Comparison of ENCODE assay signal across 9 cellular contexts in the genomic region with DNA sequence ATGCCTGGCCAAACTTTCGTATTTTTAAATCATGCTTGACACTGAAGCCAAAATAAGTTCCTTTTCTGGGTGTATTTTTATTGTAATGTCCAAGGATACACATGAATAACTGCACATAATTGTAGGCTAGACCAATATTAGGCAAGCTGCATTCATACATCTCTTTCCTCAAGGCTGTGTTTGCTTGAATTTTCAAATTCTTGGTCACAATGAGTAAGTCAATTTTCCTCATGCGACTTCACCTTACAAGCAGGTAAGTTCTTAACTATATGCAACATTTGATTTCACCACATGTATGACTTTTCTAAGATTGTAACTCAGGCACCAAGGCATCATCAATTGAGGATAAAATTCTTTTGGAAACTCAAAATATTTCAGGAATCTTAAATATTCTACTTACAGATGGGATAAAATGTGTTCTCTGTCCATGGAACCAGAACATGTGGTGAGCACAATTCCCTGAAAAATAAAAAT.
DNase-seq lines count a peak whose midpoint lies in the region; ATAC-seq and TF ChIP-seq lines count a peak whose summit lies in the region.
"Had no signal": no experiment of that assay in that cellular context is flagged by ENCODE, and none has a peak within 500 bp of the region (broad histone marks: within the 10 kb centered on the region; RNA-seq: fewer than 3 reads in every experiment).

No MANE protein-coding gene starts in this region.

- in situ Hi-C loops in ACHN (cut with HindIII; ENCODE audit: low pct_ligation_motif_present, low pct_unique_long_range_greater_than_20kb, low sequenced_read_pairs) = no loop called here

- H3K4me1 Mint-ChIP-seq in GM23338 = peaks cover 24% of the 10 kb centered on the region

- no peak overlapping the region for H3K4me3 ChIP-seq in GM23338

- peaks cover 4% of the 10 kb centered on the region for H3K27me3 Mint-ChIP-seq in GM23338 (ENCODE audit: insufficient read depth, low read depth, poor library complexity)

- H3K4me1 ChIP-seq in GM23338 (ENCODE audit: insufficient read depth) = peaks cover 18% of the 10 kb centered on the region

- H3K27me3 ChIP-seq in GM23338 (ENCODE audit: insufficient read depth) = no peaks in the 10 kb centered on the region

- TF ChIP-seq CTCF in GM23338 (conservative IDR thresholded peaks at IDR 0.05; ENCODE audit: low read depth in 2 of 2) = no peak

- no peak overlapping the region for H3K4me3 Mint-ChIP-seq in GM23338

- no peaks in the 10 kb centered on the region for H3K36me3 Mint-ChIP-seq in GM23338 (ENCODE audit: low read depth)
- H3K36me3 Mint-ChIP-seq in activated naive CD4-positive, alpha-beta T cell treated with anti-CD3 and anti-CD28 coated beads, Interleukin-2, amount 50 U/mL, for 72 hours = no peaks in the 10 kb centered on the region

- H3F3A ChIP-seq in GM23338 (replicated peaks; ENCODE audit: low read depth) = 0 out of 2 replicates have a peak, but pooled peaks cover 7% of the 10 kb centered on the region

- ATAC-seq in GM23338 (no peak), HG03432 (IDR thresholded peaks at IDR 0.05; ENCODE audit: unreplicated experiment) (no peak)
- no peak for ATAC-seq in activated naive CD4-positive, alpha-beta T cell treated with anti-CD3 and anti-CD28 coated beads, Interleukin-2, amount 50 U/mL, for 72 hours

- 0 out of 2 replicates have a peak overlapping the region, but pooled peaks have one; percentile 29 for H3K27ac ChIP-seq in GM23338 (ENCODE audit: low read depth)

- H3K9me2 ChIP-seq in GM23338 (ENCODE audit: insufficient read depth) = no peaks in the 10 kb centered on the region

- DNase-seq in ACHN (peak; percentile 33), GM23338 (ENCODE audit: low spot score) (no peak), kidney tubule cell (ENCODE audit: low spot score) (peak; percentile 70), mesenteric fat pad (ENCODE audit: low spot score) (no peak), NCI-H187 treated with DMSO at 0.1 percent for 48 hours (lab: John Stamatoyannopoulos, UW) (no peak), NCI-H1092 (lab: John Stamatoyannopoulos, UW) (no peak)
- no peak for DNase-seq in activated naive CD4-positive, alpha-beta T cell treated with anti-CD3 and anti-CD28 coated beads, Interleukin-2, amount 50 U/mL, for 72 hours (ENCODE audit: low spot score in 2 of 2)
- DNase-seq: head of caudate nucleus had no signal

- H4K20me1 ChIP-seq in GM23338 (replicated peaks; ENCODE audit: insufficient read depth) = no peaks in the 10 kb centered on the region

- no peaks in the 10 kb centered on the region for H3K36me3 ChIP-seq in GM23338 (ENCODE audit: insufficient read depth)

- H2AFZ ChIP-seq in GM23338 = no peak overlapping the region; the same call in 1 of the 2 replicates

- no peaks in the 10 kb centered on the region for H3K79me2 ChIP-seq in GM23338 (replicated peaks; ENCODE audit: insufficient read depth)

- no peak overlapping the region for H3K4me2 ChIP-seq in GM23338

- H3K27ac Mint-ChIP-seq in GM23338 = peak overlapping the region; percentile 19
- peak overlapping the region; percentile 53 to 83 for H3K27ac Mint-ChIP-seq in activated naive CD4-positive, alpha-beta T cell treated with anti-CD3 and anti-CD28 coated beads, Interleukin-2, amount 50 U/mL, for 72 hours

- H3K9me3 Mint-ChIP-seq in GM23338 = no peaks in the 10 kb centered on the region
- peaks cover 0 to 2% of the 10 kb centered on the region in 2 donors for H3K9me3 Mint-ChIP-seq in activated naive CD4-positive, alpha-beta T cell treated with anti-CD3 and anti-CD28 coated beads, Interleukin-2, amount 50 U/mL, for 72 hours

TF ChIP-seq in GM23338, 12 proteins besides CTCF, POLR2A, EP300 and RAD21 (continues in another document):
- TF ChIP-seq, protein P1, sequence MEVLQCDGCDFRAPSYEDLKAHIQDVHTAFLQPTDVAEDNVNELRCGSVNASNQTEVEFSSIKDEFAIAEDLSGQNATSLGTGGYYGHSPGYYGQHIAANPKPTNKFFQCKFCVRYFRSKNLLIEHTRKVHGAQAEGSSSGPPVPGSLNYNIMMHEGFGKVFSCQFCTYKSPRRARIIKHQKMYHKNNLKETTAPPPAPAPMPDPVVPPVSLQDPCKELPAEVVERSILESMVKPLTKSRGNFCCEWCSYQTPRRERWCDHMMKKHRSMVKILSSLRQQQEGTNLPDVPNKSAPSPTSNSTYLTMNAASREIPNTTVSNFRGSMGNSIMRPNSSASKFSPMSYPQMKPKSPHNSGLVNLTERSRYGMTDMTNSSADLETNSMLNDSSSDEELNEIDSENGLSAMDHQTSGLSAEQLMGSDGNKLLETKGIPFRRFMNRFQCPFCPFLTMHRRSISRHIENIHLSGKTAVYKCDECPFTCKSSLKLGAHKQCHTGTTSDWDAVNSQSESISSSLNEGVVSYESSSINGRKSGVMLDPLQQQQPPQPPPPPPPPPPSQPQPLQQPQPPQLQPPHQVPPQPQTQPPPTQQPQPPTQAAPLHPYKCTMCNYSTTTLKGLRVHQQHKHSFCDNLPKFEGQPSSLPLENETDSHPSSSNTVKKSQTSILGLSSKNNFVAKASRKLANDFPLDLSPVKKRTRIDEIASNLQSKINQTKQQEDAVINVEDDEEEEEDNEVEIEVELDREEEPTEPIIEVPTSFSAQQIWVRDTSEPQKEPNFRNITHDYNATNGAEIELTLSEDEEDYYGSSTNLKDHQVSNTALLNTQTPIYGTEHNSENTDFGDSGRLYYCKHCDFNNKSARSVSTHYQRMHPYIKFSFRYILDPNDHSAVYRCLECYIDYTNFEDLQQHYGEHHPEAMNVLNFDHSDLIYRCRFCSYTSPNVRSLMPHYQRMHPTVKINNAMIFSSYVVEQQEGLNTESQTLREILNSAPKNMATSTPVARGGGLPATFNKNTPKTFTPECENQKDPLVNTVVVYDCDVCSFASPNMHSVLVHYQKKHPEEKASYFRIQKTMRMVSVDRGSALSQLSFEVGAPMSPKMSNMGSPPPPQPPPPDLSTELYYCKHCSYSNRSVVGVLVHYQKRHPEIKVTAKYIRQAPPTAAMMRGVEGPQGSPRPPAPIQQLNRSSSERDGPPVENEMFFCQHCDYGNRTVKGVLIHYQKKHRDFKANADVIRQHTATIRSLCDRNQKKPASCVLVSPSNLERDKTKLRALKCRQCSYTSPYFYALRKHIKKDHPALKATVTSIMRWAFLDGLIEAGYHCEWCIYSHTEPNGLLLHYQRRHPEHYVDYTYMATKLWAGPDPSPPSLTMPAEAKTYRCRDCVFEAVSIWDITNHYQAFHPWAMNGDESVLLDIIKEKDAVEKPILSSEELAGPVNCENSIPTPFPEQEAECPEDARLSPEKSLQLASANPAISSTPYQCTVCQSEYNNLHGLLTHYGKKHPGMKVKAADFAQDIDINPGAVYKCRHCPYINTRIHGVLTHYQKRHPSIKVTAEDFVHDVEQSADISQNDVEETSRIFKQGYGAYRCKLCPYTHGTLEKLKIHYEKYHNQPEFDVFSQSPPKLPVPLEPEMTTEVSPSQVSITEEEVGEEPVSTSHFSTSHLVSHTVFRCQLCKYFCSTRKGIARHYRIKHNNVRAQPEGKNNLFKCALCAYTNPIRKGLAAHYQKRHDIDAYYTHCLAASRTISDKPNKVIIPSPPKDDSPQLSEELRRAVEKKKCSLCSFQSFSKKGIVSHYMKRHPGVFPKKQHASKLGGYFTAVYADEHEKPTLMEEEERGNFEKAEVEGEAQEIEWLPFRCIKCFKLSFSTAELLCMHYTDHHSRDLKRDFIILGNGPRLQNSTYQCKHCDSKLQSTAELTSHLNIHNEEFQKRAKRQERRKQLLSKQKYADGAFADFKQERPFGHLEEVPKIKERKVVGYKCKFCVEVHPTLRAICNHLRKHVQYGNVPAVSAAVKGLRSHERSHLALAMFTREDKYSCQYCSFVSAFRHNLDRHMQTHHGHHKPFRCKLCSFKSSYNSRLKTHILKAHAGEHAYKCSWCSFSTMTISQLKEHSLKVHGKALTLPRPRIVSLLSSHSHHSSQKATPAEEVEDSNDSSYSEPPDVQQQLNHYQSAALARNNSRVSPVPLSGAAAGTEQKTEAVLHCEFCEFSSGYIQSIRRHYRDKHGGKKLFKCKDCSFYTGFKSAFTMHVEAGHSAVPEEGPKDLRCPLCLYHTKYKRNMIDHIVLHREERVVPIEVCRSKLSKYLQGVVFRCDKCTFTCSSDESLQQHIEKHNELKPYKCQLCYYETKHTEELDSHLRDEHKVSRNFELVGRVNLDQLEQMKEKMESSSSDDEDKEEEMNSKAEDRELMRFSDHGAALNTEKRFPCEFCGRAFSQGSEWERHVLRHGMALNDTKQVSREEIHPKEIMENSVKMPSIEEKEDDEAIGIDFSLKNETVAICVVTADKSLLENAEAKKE (CRISPR knock-in tag; IDR thresholded peaks at IDR 0.05) = no peak
- TF ChIP-seq NANOG (IDR thresholded peaks at IDR 0.05; ENCODE audit: borderline replicate concordance) = no peak
- no peak for TF ChIP-seq EZH2phosphoT487 (IDR thresholded peaks at IDR 0.05; ENCODE audit: unreplicated experiment)
- no peak for TF ChIP-seq POLR2AphosphoS5 (IDR thresholded peaks at IDR 0.05; ENCODE audit: low read depth)
- TF ChIP-seq ZNF331 (CRISPR knock-in tag; IDR thresholded peaks at IDR 0.05; ENCODE audit: low read depth) = no peak
- TF ChIP-seq JUNB (IDR thresholded peaks at IDR 0.05; ENCODE audit: unreplicated experiment) = no peak
- TF ChIP-seq, protein P2, sequence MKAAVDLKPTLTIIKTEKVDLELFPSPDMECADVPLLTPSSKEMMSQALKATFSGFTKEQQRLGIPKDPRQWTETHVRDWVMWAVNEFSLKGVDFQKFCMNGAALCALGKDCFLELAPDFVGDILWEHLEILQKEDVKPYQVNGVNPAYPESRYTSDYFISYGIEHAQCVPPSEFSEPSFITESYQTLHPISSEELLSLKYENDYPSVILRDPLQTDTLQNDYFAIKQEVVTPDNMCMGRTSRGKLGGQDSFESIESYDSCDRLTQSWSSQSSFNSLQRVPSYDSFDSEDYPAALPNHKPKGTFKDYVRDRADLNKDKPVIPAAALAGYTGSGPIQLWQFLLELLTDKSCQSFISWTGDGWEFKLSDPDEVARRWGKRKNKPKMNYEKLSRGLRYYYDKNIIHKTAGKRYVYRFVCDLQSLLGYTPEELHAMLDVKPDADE (IDR thresholded peaks at IDR 0.05) = no peak
- no peak for TF ChIP-seq CREB1 (CRISPR knock-in tag; IDR thresholded peaks at IDR 0.05; ENCODE audit: low read depth)
- TF ChIP-seq STAT1 (IDR thresholded peaks at IDR 0.05; ENCODE audit: unreplicated experiment) = no peak

Comparison
In these comparisons a context has a peak if more than half of its experiments do, and no peak if none do; other contexts are left out.
1. DNase-seq: peak in ACHN (single experiment) and kidney tubule cell (single experiment); none in GM23338 (single experiment), activated naive CD4-positive, alpha-beta T cell treated with anti-CD3 and anti-CD28 coated beads, Interleukin-2, amount 50 U/mL, for 72 hours (0 of 2), mesenteric fat pad (single experiment), NCI-H187 treated with DMSO at 0.1 percent for 48 hours (single experiment) and NCI-H1092 (single experiment).